1 cellular context compared by ENCODE assay signal in the genomic region with DNA sequence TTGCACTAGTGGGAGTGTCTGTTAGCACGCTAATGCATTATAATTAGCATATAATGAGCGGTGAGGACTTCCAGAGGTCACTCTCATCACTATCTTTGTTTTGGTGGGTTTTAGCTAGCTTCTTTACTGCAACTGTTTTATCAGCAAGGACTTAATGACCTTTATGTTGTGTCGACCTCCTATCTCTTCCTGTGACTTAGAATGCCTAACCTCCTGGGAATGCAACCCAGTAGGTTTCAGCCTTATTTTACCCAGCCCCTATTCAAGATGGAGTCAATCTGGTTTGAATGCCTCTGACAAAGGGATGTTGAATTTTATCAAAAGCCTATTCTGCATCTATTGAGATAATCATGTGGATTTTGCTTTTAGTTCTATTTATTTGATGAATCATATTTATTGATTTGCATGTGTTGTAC.
TF ChIP-seq lines count a peak whose summit lies in the region.

No MANE protein-coding gene starts in this region.

TF ChIP-seq in K562, 482 proteins besides CTCF, POLR2A, EP300 and RAD21 (continued from another document and continues in another):
- TF ChIP-seq, protein P1, sequence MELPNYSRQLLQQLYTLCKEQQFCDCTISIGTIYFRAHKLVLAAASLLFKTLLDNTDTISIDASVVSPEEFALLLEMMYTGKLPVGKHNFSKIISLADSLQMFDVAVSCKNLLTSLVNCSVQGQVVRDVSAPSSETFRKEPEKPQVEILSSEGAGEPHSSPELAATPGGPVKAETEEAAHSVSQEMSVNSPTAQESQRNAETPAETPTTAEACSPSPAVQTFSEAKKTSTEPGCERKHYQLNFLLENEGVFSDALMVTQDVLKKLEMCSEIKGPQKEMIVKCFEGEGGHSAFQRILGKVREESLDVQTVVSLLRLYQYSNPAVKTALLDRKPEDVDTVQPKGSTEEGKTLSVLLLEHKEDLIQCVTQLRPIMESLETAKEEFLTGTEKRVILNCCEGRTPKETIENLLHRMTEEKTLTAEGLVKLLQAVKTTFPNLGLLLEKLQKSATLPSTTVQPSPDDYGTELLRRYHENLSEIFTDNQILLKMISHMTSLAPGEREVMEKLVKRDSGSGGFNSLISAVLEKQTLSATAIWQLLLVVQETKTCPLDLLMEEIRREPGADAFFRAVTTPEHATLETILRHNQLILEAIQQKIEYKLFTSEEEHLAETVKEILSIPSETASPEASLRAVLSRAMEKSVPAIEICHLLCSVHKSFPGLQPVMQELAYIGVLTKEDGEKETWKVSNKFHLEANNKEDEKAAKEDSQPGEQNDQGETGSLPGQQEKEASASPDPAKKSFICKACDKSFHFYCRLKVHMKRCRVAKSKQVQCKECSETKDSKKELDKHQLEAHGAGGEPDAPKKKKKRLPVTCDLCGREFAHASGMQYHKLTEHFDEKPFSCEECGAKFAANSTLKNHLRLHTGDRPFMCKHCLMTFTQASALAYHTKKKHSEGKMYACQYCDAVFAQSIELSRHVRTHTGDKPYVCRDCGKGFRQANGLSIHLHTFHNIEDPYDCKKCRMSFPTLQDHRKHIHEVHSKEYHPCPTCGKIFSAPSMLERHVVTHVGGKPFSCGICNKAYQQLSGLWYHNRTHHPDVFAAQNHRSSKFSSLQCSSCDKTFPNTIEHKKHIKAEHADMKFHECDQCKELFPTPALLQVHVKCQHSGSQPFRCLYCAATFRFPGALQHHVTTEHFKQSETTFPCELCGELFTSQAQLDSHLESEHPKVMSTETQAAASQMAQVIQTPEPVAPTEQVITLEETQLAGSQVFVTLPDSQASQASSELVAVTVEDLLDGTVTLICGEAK (IDR thresholded peaks at IDR 0.05), result no peak
- TF ChIP-seq, protein P1 (CRISPR knock-in tag; IDR thresholded peaks at IDR 0.05), result no peak
- TF ChIP-seq CEBPB (tag; IDR thresholded peaks at IDR 0.05) (no peak), ZNF444 (CRISPR knock-in tag; IDR thresholded peaks at IDR 0.05) (no peak), FIP1L1 (IDR thresholded peaks at IDR 0.05; ENCODE audit: low read depth, low read length, poor library complexity, severe bottlenecking) (no peak), ZNF146 (CRISPR knock-in tag; IDR thresholded peaks at IDR 0.05; ENCODE audit: unreplicated experiment) (no peak), ELF2 (CRISPR knock-in tag; IDR thresholded peaks at IDR 0.05) (no peak), BRD9 (IDR thresholded peaks at IDR 0.05; ENCODE audit: low read depth, partially characterized antibody) (no peak), DACH1 (IDR thresholded peaks at IDR 0.05; ENCODE audit: partially characterized antibody) (no peak), POLR2G (IDR thresholded peaks at IDR 0.05; ENCODE audit: low read depth, low read length) (no peak), ZNF431 (CRISPR knock-in tag; IDR thresholded peaks at IDR 0.05) (no peak), ARID2 (IDR thresholded peaks at IDR 0.05) (no peak), ZNF316 (IDR thresholded peaks at IDR 0.05) (no peak), RB1 (IDR thresholded peaks at IDR 0.05; ENCODE audit: low read depth) (no peak), SIN3A (IDR thresholded peaks at IDR 0.05; ENCODE audit: borderline replicate concordance in 2 of 2, control insufficient read depth in 1 of 2, low read depth in 2 of 2, low read length in 2 of 2) (no peak), LEF1 (IDR thresholded peaks at IDR 0.05) (no peak), CBX8 (IDR thresholded peaks at IDR 0.05; ENCODE audit: borderline replicate concordance, extremely low read depth, low read depth, low read length, poor library complexity, severe bottlenecking) (no peak), ZNF165 (CRISPR knock-in tag; IDR thresholded peaks at IDR 0.05; ENCODE audit: borderline replicate concordance) (no peak), SNIP1 (IDR thresholded peaks at IDR 0.05; ENCODE audit: low read depth) (no peak), NCOR1 (IDR thresholded peaks at IDR 0.05) (no peak), KAT7 (CRISPR knock-in tag; IDR thresholded peaks at IDR 0.05; ENCODE audit: borderline replicate concordance) (no peak), ZNF143 (CRISPR knock-in tag; IDR thresholded peaks at IDR 0.05) (no peak), KHSRP (IDR thresholded peaks at IDR 0.05) (no peak), HMG20B (CRISPR knock-in tag; IDR thresholded peaks at IDR 0.05) (no peak), TCF7L2 (IDR thresholded peaks at IDR 0.05; ENCODE audit: low read depth, low read length) (no peak), HDAC2 (IDR thresholded peaks at IDR 0.05) (no peak), TEAD4 (IDR thresholded peaks at IDR 0.05; ENCODE audit: low read length) (no peak), TEAD4 (CRISPR knock-in tag; IDR thresholded peaks at IDR 0.05; ENCODE audit: borderline replicate concordance) (no peak), ZNF408 (CRISPR knock-in tag; IDR thresholded peaks at IDR 0.05; ENCODE audit: low read depth) (no peak)
- TF ChIP-seq, protein P2, sequence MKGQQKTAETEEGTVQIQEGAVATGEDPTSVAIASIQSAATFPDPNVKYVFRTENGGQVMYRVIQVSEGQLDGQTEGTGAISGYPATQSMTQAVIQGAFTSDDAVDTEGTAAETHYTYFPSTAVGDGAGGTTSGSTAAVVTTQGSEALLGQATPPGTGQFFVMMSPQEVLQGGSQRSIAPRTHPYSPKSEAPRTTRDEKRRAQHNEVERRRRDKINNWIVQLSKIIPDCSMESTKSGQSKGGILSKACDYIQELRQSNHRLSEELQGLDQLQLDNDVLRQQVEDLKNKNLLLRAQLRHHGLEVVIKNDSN (CRISPR knock-in tag; IDR thresholded peaks at IDR 0.05), result no peak
- TF ChIP-seq, protein P3, sequence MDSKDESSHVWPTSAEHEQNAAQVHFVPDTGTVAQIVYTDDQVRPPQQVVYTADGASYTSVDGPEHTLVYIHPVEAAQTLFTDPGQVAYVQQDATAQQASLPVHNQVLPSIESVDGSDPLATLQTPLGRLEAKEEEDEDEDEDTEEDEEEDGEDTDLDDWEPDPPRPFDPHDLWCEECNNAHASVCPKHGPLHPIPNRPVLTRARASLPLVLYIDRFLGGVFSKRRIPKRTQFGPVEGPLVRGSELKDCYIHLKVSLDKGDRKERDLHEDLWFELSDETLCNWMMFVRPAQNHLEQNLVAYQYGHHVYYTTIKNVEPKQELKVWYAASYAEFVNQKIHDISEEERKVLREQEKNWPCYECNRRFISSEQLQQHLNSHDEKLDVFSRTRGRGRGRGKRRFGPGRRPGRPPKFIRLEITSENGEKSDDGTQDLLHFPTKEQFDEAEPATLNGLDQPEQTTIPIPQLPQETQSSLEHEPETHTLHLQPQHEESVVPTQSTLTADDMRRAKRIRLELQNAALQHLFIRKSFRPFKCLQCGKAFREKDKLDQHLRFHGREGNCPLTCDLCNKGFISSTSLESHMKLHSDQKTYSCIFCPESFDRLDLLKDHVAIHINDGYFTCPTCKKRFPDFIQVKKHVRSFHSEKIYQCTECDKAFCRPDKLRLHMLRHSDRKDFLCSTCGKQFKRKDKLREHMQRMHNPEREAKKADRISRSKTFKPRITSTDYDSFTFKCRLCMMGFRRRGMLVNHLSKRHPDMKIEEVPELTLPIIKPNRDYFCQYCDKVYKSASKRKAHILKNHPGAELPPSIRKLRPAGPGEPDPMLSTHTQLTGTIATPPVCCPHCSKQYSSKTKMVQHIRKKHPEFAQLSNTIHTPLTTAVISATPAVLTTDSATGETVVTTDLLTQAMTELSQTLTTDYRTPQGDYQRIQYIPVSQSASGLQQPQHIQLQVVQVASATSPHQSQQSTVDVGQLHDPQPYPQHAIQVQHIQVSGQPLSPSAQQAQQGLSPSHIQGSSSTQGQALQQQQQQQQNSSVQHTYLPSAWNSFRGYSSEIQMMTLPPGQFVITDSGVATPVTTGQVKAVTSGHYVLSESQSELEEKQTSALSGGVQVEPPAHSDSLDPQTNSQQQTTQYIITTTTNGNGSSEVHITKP (IDR thresholded peaks at IDR 0.05; ENCODE audit: partially characterized antibody), result no peak
- TF ChIP-seq, protein P4, sequence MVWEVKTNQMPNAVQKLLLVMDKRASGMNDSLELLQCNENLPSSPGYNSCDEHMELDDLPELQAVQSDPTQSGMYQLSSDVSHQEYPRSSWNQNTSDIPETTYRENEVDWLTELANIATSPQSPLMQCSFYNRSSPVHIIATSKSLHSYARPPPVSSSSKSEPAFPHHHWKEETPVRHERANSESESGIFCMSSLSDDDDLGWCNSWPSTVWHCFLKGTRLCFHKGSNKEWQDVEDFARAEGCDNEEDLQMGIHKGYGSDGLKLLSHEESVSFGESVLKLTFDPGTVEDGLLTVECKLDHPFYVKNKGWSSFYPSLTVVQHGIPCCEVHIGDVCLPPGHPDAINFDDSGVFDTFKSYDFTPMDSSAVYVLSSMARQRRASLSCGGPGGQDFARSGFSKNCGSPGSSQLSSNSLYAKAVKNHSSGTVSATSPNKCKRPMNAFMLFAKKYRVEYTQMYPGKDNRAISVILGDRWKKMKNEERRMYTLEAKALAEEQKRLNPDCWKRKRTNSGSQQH (CRISPR knock-in tag; IDR thresholded peaks at IDR 0.05), result no peak
- TF ChIP-seq, protein P5, sequence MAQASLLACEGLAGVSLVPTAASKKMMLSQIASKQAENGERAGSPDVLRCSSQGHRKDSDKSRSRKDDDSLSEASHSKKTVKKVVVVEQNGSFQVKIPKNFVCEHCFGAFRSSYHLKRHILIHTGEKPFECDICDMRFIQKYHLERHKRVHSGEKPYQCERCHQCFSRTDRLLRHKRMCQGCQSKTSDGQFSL (CRISPR knock-in tag; IDR thresholded peaks at IDR 0.05), result no peak
- TF ChIP-seq, protein P5 (tag; IDR thresholded peaks at IDR 0.05), result peak in 1 of 2 experiments; percentile 78; a peak in 2 of 4 replicates
- TF ChIP-seq, protein P6, sequence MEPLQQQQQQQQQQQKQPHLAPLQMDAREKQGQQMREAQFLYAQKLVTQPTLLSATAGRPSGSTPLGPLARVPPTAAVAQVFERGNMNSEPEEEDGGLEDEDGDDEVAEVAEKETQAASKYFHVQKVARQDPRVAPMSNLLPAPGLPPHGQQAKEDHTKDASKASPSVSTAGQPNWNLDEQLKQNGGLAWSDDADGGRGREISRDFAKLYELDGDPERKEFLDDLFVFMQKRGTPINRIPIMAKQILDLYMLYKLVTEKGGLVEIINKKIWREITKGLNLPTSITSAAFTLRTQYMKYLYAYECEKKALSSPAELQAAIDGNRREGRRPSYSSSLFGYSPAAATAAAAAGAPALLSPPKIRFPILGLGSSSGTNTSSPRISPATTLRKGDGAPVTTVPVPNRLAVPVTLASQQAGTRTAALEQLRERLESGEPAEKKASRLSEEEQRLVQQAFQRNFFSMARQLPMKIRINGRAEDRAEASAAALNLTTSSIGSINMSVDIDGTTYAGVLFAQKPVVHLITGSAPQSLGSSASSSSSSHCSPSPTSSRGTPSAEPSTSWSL (CRISPR knock-in tag; IDR thresholded peaks at IDR 0.05; ENCODE audit: borderline replicate concordance), result no peak
- TF ChIP-seq, protein P7, sequence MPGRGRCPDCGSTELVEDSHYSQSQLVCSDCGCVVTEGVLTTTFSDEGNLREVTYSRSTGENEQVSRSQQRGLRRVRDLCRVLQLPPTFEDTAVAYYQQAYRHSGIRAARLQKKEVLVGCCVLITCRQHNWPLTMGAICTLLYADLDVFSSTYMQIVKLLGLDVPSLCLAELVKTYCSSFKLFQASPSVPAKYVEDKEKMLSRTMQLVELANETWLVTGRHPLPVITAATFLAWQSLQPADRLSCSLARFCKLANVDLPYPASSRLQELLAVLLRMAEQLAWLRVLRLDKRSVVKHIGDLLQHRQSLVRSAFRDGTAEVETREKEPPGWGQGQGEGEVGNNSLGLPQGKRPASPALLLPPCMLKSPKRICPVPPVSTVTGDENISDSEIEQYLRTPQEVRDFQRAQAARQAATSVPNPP (IDR thresholded peaks at IDR 0.05; ENCODE audit: borderline replicate concordance, insufficient read depth, insufficient read length), result no peak
- TF ChIP-seq, protein P8, sequence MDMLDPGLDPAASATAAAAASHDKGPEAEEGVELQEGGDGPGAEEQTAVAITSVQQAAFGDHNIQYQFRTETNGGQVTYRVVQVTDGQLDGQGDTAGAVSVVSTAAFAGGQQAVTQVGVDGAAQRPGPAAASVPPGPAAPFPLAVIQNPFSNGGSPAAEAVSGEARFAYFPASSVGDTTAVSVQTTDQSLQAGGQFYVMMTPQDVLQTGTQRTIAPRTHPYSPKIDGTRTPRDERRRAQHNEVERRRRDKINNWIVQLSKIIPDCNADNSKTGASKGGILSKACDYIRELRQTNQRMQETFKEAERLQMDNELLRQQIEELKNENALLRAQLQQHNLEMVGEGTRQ (CRISPR knock-in tag; IDR thresholded peaks at IDR 0.05), result no peak
- TF ChIP-seq, protein P9, sequence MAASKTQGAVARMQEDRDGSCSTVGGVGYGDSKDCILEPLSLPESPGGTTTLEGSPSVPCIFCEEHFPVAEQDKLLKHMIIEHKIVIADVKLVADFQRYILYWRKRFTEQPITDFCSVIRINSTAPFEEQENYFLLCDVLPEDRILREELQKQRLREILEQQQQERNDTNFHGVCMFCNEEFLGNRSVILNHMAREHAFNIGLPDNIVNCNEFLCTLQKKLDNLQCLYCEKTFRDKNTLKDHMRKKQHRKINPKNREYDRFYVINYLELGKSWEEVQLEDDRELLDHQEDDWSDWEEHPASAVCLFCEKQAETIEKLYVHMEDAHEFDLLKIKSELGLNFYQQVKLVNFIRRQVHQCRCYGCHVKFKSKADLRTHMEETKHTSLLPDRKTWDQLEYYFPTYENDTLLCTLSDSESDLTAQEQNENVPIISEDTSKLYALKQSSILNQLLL (CRISPR knock-in tag; IDR thresholded peaks at IDR 0.05; ENCODE audit: borderline replicate concordance), result no peak
